16 cellular contexts compared by ENCODE assay signal in genomic region chr10:27041196-27041595, GRCh38.
"Had no signal": no experiment of that assay in that cellular context is flagged by ENCODE, and none has a peak within 500 bp of the region (broad histone marks: within the 10 kb centered on the region; RNA-seq: fewer than 3 reads in every experiment).

No MANE protein-coding gene starts in this region.

- DNase-seq: activated CD4-positive, alpha-beta T cell treated with anti-CD3 and anti-CD28 coated beads, Interleukin-2, amount 50 U/mL, for 4 hours; activated gamma-delta T cell; activated T-cell treated with anti-CD3 and anti-CD28 coated beads, Interleukin-2, amount 50 U/mL, for 72 hours; heart right ventricle; kidney glomerular epithelial cell; natural killer cell; posterior cingulate gyrus; retina; stimulated activated CD4-positive, alpha-beta T cell treated with anti-CD3 and anti-CD28 coated beads, Interleukin-2, amount 100 ng/mL, for 24 hours; stimulated activated naive CD8-positive, alpha-beta T cell treated with anti-CD3 and anti-CD28 coated beads, Interleukin-15, Interleukin-2, amounts not matched to agents 100 U/mL and 50 U/mL, for 24 hours; substantia nigra; T-helper 2 cell; tibial artery had no signal

- H3K9me3 Mint-ChIP-seq: activated naive CD4-positive, alpha-beta T cell treated with anti-CD3 and anti-CD28 coated beads, Interleukin-2, amount 50 U/mL, for 72 hours; activated T-cell treated with anti-CD3 and anti-CD28 coated beads, Interleukin-2, amount 50 U/mL, for 72 hours; natural killer cell had no signal

- H3K4me1 ChIP-seq: gastroesophageal sphincter, heart right ventricle, tibial artery had no signal

- H3K27me3 ChIP-seq: gastroesophageal sphincter, heart right ventricle, neutrophil, tibial artery had no signal

- H3K4me3 Mint-ChIP-seq: activated T-cell treated with anti-CD3 and anti-CD28 coated beads, Interleukin-2, amount 50 U/mL, for 72 hours; natural killer cell had no signal

- H3K27ac Mint-ChIP-seq: activated T-cell treated with anti-CD3 and anti-CD28 coated beads, Interleukin-2, amount 50 U/mL, for 72 hours; natural killer cell had no signal

- H3K36me3 ChIP-seq: neutrophil had no signal

- H3K27ac ChIP-seq: gastroesophageal sphincter, heart right ventricle, neutrophil, tibial artery had no signal

- H3K4me1 Mint-ChIP-seq: natural killer cell had no signal

- H3K9me3 ChIP-seq: gastroesophageal sphincter, heart right ventricle, neutrophil, tibial artery had no signal

- H3K4me3 ChIP-seq: gastroesophageal sphincter, heart right ventricle, tibial artery had no signal
